Comparison of ENCODE assay signal across 8 cellular contexts in genomic region chr5:177494356-177495195, GRCh38. TPM values are rescaled to one million over a fixed set of nuclear protein-coding genes. Genes with fewer than 3 reads are reported as not detected.
DNase-seq lines count a peak whose midpoint lies in the region; ATAC-seq, FAIRE-seq and TF ChIP-seq lines count a peak whose summit lies in the region.

No MANE protein-coding gene starts in this region.

- peak overlapping the region; percentile 69 for H3K4me3 Mint-ChIP-seq in astrocyte (ENCODE audit: unreplicated experiment)
- H3K4me3 Mint-ChIP-seq in stimulated activated memory B cell treated with anti-CD40 and anti-IgM and Interleukin-4, amounts not matched to agents 10 μg/mL and 1 μg/mL and 100 μg/mL, for 72 hours, result peak overlapping the region; percentile 42

- peaks cover 4% of the 10 kb centered on the region for H3K36me3 Mint-ChIP-seq in astrocyte (ENCODE audit: low read depth, unreplicated experiment)
- H3K36me3 Mint-ChIP-seq in stimulated activated memory B cell treated with anti-CD40 and anti-IgM and Interleukin-4, amounts not matched to agents 10 μg/mL and 1 μg/mL and 100 μg/mL, for 72 hours, result peaks cover 28% of the 10 kb centered on the region

- in situ Hi-C loops in GM13976 (cut with MboI; ENCODE audit: low sequenced_read_pairs, unreplicated experiment), result no loop called here

- H3K4me2 ChIP-seq in astrocyte (ENCODE audit: low read length), result peak overlapping the region; percentile 96

- H3K9ac ChIP-seq in astrocyte (ENCODE audit: low read length), result peak overlapping the region; percentile 89

- DNase-seq in NCI-H69 (lab: John Stamatoyannopoulos, UW) (peak; percentile 61), astrocyte (ENCODE audit: low read depth) (peak; percentile 88), iPS-NIHi7 (ENCODE audit: extremely low spot score) (peak; percentile 46), NCI-H2081 treated with DMSO at 0.1 percent for 48 hours (lab: John Stamatoyannopoulos, UW) (no peak), GM13976 (ENCODE audit: low spot score) (no peak), DMS53 treated with DMSO at 0.1 percent for 48 hours (lab: John Stamatoyannopoulos, UW; ENCODE audit: unreplicated experiment) (no peak)

- H3K27me3 Mint-ChIP-seq in astrocyte (ENCODE audit: low read depth, unreplicated experiment), result no peaks in the 10 kb centered on the region
- peaks cover 12% of the 10 kb centered on the region for H3K27me3 Mint-ChIP-seq in stimulated activated memory B cell treated with anti-CD40 and anti-IgM and Interleukin-4, amounts not matched to agents 10 μg/mL and 1 μg/mL and 100 μg/mL, for 72 hours

- ATAC-seq in stimulated activated memory B cell treated with anti-CD40 and anti-IgM and Interleukin-4, amounts not matched to agents 10 μg/mL and 1 μg/mL and 100 μg/mL, for 72 hours, result peak; percentile 67

- peaks cover 76% of the 10 kb centered on the region for H3K79me2 ChIP-seq in astrocyte (ENCODE audit: insufficient read depth, low read length)

- peak overlapping the region; percentile 94 for H3K27ac ChIP-seq in astrocyte (ENCODE audit: low read depth, low read length)

- H3K27me3 ChIP-seq in astrocyte (ENCODE audit: insufficient read depth, low read length), result no peaks in the 10 kb centered on the region

- peaks cover 39% of the 10 kb centered on the region for H3K4me1 Mint-ChIP-seq in astrocyte (ENCODE audit: low read depth, unreplicated experiment)
- peaks cover 74% of the 10 kb centered on the region for H3K4me1 Mint-ChIP-seq in stimulated activated memory B cell treated with anti-CD40 and anti-IgM and Interleukin-4, amounts not matched to agents 10 μg/mL and 1 μg/mL and 100 μg/mL, for 72 hours

- TF ChIP-seq CTCF in GM12872 (IDR thresholded peaks at IDR 0.05; ENCODE audit: insufficient read depth, low read depth, low read length) (peak; percentile 27; the same call in 1 of the 3 replicates), astrocyte (IDR thresholded peaks at IDR 0.05; ENCODE audit: insufficient read depth, low read depth, low read length) (peak; percentile 21), GM13976 (IDR thresholded peaks at IDR 0.05; ENCODE audit: borderline replicate concordance, control extremely low read depth, extremely low read depth, insufficient read depth, missing control alignments) (no peak)

- H3K4me1 ChIP-seq in astrocyte (ENCODE audit: insufficient read depth, low read length), result peaks cover 71% of the 10 kb centered on the region

- H3K36me3 ChIP-seq in astrocyte (ENCODE audit: insufficient read depth, low read length), result peaks cover 19% of the 10 kb centered on the region

- no peak for FAIRE-seq in astrocyte (lab: Jason Lieb, UNC)

- H3K4me3 ChIP-seq in astrocyte (ENCODE audit: insufficient read depth, low read depth, low read length), result peak overlapping the region; percentile 82

- no peak overlapping the region for H2AFZ ChIP-seq in astrocyte (ENCODE audit: low read depth, low read length)

- peak overlapping the region; percentile 92 for H3K27ac Mint-ChIP-seq in astrocyte (ENCODE audit: unreplicated experiment)
- H3K27ac Mint-ChIP-seq in stimulated activated memory B cell treated with anti-CD40 and anti-IgM and Interleukin-4, amounts not matched to agents 10 μg/mL and 1 μg/mL and 100 μg/mL, for 72 hours, result peak overlapping the region; percentile 80

- H3K9me3 Mint-ChIP-seq in astrocyte (ENCODE audit: unreplicated experiment), result no peaks in the 10 kb centered on the region
- no peaks in the 10 kb centered on the region for H3K9me3 Mint-ChIP-seq in stimulated activated memory B cell treated with anti-CD40 and anti-IgM and Interleukin-4, amounts not matched to agents 10 μg/mL and 1 μg/mL and 100 μg/mL, for 72 hours

- no peaks in the 10 kb centered on the region for H3K9me3 ChIP-seq in astrocyte (ENCODE audit: insufficient read depth, low read depth, low read length)

- peaks cover 51% of the 10 kb centered on the region for H4K20me1 ChIP-seq in astrocyte (ENCODE audit: insufficient read depth, low read length)

RNA-seq across cellular contexts. Expression of gene PDLIM7, which starts 2.8 kb away (rescaled TPM):
- total RNA-seq in astrocyte, result 590 and 591 TPM in 2 replicates

RNA-seq across cellular contexts. Expression of gene DOK3, which starts 15.1 kb away (rescaled TPM):
- 15.6 and 16.3 TPM in 2 replicates for total RNA-seq in astrocyte

RNA-seq across cellular contexts. Expression of gene DBN1, which starts 21.1 kb away (rescaled TPM):
- total RNA-seq in astrocyte, result 350 and 371 TPM in 2 replicates

RNA-seq across cellular contexts. Expression of gene DDX41, which starts 22.2 kb away (rescaled TPM):
- 92.5 and 99.5 TPM in 2 replicates for total RNA-seq in astrocyte

RNA-seq across cellular contexts. Expression of gene PRR7, which starts 48.0 kb away (rescaled TPM):
- total RNA-seq in astrocyte, result 9.9 TPM in 2 replicates

Comparison
In these comparisons a context has a peak if more than half of its experiments do, and no peak if none do; other contexts are left out.
1. DNase-seq: peak in NCI-H69 (single experiment), astrocyte (single experiment) and iPS-NIHi7 (single experiment); none in NCI-H2081 treated with DMSO at 0.1 percent for 48 hours (single experiment), GM13976 (single experiment) and DMS53 treated with DMSO at 0.1 percent for 48 hours (single experiment).